Comparison of ENCODE assay signal across 7 cellular contexts in the genomic region with DNA sequence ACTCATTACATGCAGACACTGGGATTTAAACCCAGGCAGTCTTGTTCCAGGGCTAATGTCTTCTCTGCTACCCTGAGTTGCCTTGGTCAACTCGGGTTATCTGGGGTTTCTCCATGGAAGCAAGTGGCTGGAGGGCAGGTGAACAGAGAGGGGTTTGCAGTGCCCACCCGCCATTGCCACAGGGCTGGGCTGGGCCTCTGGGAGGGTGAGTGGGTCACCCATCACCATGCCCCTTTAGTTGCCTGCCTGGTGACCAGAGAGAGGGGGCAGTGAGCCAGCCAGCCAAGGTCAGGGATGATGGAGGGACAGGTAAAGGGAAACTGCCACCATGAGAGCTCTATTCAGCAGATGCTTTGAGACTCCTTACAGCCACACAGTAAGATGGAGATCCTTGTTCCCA. TPM values are rescaled to one million over a fixed set of nuclear protein-coding genes. Genes with fewer than 3 reads are reported as not detected.
"Had no signal": no experiment of that assay in that cellular context is flagged by ENCODE, and none has a peak within 500 bp of the region (broad histone marks: within the 10 kb centered on the region; RNA-seq: fewer than 3 reads in every experiment).

No MANE protein-coding gene starts in this region.

- H3K4me3 ChIP-seq: K562 had no signal

- ATAC-seq: K562 had no signal

- H3K27ac ChIP-seq: HL-60 had no signal

- DNase-seq: IMR-90, KBM-7 had no signal

RNA-seq across cellular contexts. Expression of a gene that starts 53.2 kb away (rescaled TPM):
- total RNA-seq: HepG2, HT-29, HT1080, IMR-90, K562 had no signal
- polyA plus RNA-seq: HepG2, IMR-90, K562 had no signal
